Comparison of ENCODE assay signal across 13 cellular contexts in genomic region chr2:71064110-71064611, GRCh38. TPM values are rescaled to one million over a fixed set of nuclear protein-coding genes. Genes with fewer than 3 reads are reported as not detected.
DNase-seq lines count a peak whose midpoint lies in the region; ATAC-seq and TF ChIP-seq lines count a peak whose summit lies in the region.
"Had no signal": no experiment of that assay in that cellular context is flagged by ENCODE, and none has a peak within 500 bp of the region (broad histone marks: within the 10 kb centered on the region; RNA-seq: fewer than 3 reads in every experiment).

No MANE protein-coding gene starts in this region.

- H3K4me1 ChIP-seq in OCI-LY3 (ENCODE audit: low read length) (peaks cover 58% of the 10 kb centered on the region), stomach smooth muscle (ENCODE audit: control insufficient read depth, insufficient read depth, low read length) (peaks cover 35% of the 10 kb centered on the region), right cardiac atrium (ENCODE audit: control insufficient read depth, insufficient read depth, low read length) (no peaks in the 10 kb centered on the region)

- H3K4me3 ChIP-seq in OCI-LY3 (ENCODE audit: low read length) (peak overlapping the region; percentile 72), stomach smooth muscle (ENCODE audit: low read length in 2 of 2) (peak overlapping the region in 1 of 2 donors; percentile 35), right cardiac atrium (ENCODE audit: low read length) (no peak overlapping the region)
- H3K4me3 ChIP-seq: SK-N-MC had no signal

- H3K27me3 ChIP-seq in OCI-LY3 (ENCODE audit: low read depth, low read length): no peaks in the 10 kb centered on the region
- H3K27me3 ChIP-seq in layer of hippocampus (ENCODE audit: control insufficient read depth, insufficient read depth, low read length): no peaks in the 10 kb centered on the region
- H3K27me3 ChIP-seq in stomach smooth muscle (ENCODE audit: control insufficient read depth in 1 of 2, insufficient read depth in 2 of 2, low read length in 2 of 2): no peaks in the 10 kb centered on the region
- H3K27me3 ChIP-seq in right cardiac atrium (ENCODE audit: control insufficient read depth, insufficient read depth): no peaks in the 10 kb centered on the region

- peaks cover 3% of the 10 kb centered on the region for H3K36me3 ChIP-seq in OCI-LY3 (replicated peaks; ENCODE audit: low read depth, low read length)
- no peaks in the 10 kb centered on the region for H3K36me3 ChIP-seq in stomach smooth muscle (ENCODE audit: control insufficient read depth in 2 of 2, insufficient read depth in 2 of 2, low read length in 2 of 2)

- H2AFZ ChIP-seq in OCI-LY3 (ENCODE audit: low read depth, low read length): no peak overlapping the region

- H3K9ac ChIP-seq in OCI-LY3 (ENCODE audit: low read length) (peak overlapping the region; percentile 84), stomach smooth muscle (ENCODE audit: low read length in 2 of 2) (peak overlapping the region in 1 of 2 donors; percentile 29)

- H3K27ac ChIP-seq in OCI-LY3 (ENCODE audit: low read length) (peak overlapping the region; percentile 98), layer of hippocampus (ENCODE audit: low read depth, low read length) (peak overlapping the region; percentile 73), stomach smooth muscle (ENCODE audit: low read length) (peak overlapping the region; percentile 91), right cardiac atrium (ENCODE audit: low read length) (no peak overlapping the region)

- peaks cover 28% of the 10 kb centered on the region for H3K79me2 ChIP-seq in OCI-LY3 (ENCODE audit: low read length)

- TF ChIP-seq CTCF in GM13976 (IDR thresholded peaks at IDR 0.05; ENCODE audit: borderline replicate concordance, control extremely low read depth, extremely low read depth, insufficient read depth, missing control alignments) (no peak), OCI-LY3 (IDR thresholded peaks at IDR 0.05; ENCODE audit: low read depth, low read length) (no peak)

- DNase-seq in GM13976 (ENCODE audit: low spot score): peak; percentile 57
- DNase-seq in DMS79 treated with DMSO at 0.1 percent for 48 hours (lab: John Stamatoyannopoulos, UW): no peak
- no peak for DNase-seq in iPS-NIHi11 (ENCODE audit: low spot score)
- DNase-seq in UCSD-AML1 (lab: John Stamatoyannopoulos, UW; ENCODE audit: unreplicated experiment): no peak
- no peak for DNase-seq in right cardiac atrium
- DNase-seq: activated CD4-positive, alpha-beta T cell treated with anti-CD3 and anti-CD28 coated beads for 48 hours; activated gamma-delta T cell; CD4-positive, alpha-beta memory T cell; NCI-H510A had no signal

- H3K4me2 ChIP-seq in OCI-LY3 (ENCODE audit: low read length): peak overlapping the region; percentile 82

- intact Hi-C loops in right cardiac atrium (cut with DNase I): no loop called here

- in situ Hi-C loops in GM13976 (cut with MboI; ENCODE audit: low sequenced_read_pairs, unreplicated experiment): no loop called here

- H4K20me1 ChIP-seq in OCI-LY3 (ENCODE audit: insufficient read depth, low read length): peaks cover 3% of the 10 kb centered on the region; the same call in 1 of the 2 replicates

- 59% methylated on average over 9 of the region's 9 CpGs for WGBS in right cardiac atrium

- ATAC-seq in right cardiac atrium: no peak

- H3K9me3 ChIP-seq in OCI-LY3 (ENCODE audit: insufficient read depth, low read length) (no peaks in the 10 kb centered on the region), stomach smooth muscle (ENCODE audit: control insufficient read depth in 2 of 2, low read length in 2 of 2) (no peaks in the 10 kb centered on the region), right cardiac atrium (ENCODE audit: control insufficient read depth, low read length) (no peaks in the 10 kb centered on the region)

RNA-seq across cellular contexts. Expression of gene NAGK, which starts 4.3 kb away (rescaled TPM):
- total RNA-seq in right cardiac atrium: 10 to 100 TPM; 50.1 to 63.1 (median 57.8) TPM
- 53.5 TPM for polyA plus RNA-seq in right cardiac atrium
